8 cellular contexts compared by ENCODE assay signal in genomic region chr6:12637960-12638641, GRCh38.
A peak's percentile ranks its signal among the peaks of the same experiment; 100 is the strongest.
DNase-seq lines count a peak whose midpoint lies in the region; ATAC-seq lines count a peak whose summit lies in the region.

No MANE protein-coding gene starts in this region.

- no peak overlapping the region for H3K4me3 ChIP-seq in Karpas-422 (ENCODE audit: low read length)

- no peaks in the 10 kb centered on the region for H3K27me3 ChIP-seq in Karpas-422 (ENCODE audit: low read length)

- no peaks in the 10 kb centered on the region for H4K20me1 ChIP-seq in Karpas-422 (ENCODE audit: insufficient read depth, low read depth, low read length)

- no peaks in the 10 kb centered on the region for H3K36me3 ChIP-seq in Karpas-422 (ENCODE audit: insufficient read depth, low read length)

- no peaks in the 10 kb centered on the region for H3K4me1 ChIP-seq in Karpas-422 (ENCODE audit: low read length)

- DNase-seq in D341Med (ENCODE audit: low spot score) (peak; percentile 44), Karpas-422 (peak; percentile 77), SW480 (ENCODE audit: low spot score) (peak; percentile 33), dermis blood vessel endothelial cell (peak; percentile 73), lung microvascular endothelial cell (ENCODE audit: low read depth in 2 of 2) (peak; percentile 62 to 67)
- DNase-seq in stimulated activated naive CD8-positive, alpha-beta T cell treated with anti-CD3 and anti-CD28 coated beads, Interleukin-15, Interleukin-2, amounts not matched to agents 100 U/mL and 50 U/mL, for 24 hours: peak; percentile 60

- H3K79me2 ChIP-seq in Karpas-422 (ENCODE audit: low read length): no peaks in the 10 kb centered on the region

- no peak overlapping the region for H2AFZ ChIP-seq in Karpas-422 (ENCODE audit: low read length)

- peaks cover 4% of the 10 kb centered on the region; the same call in 1 of the 2 replicates for H3K9me3 ChIP-seq in Karpas-422 (ENCODE audit: low read length)

- H3K27ac ChIP-seq in Karpas-422 (ENCODE audit: low read length): no peak overlapping the region

- no peaks in the 10 kb centered on the region for H3K9me2 ChIP-seq in Karpas-422 (replicated peaks; ENCODE audit: insufficient read depth, low read length)

- H3K9ac ChIP-seq in Karpas-422 (ENCODE audit: low read length): no peak overlapping the region

- ATAC-seq in GM19351 (IDR thresholded peaks at IDR 0.05; ENCODE audit: unreplicated experiment) (peak; percentile 81), HG03135 (IDR thresholded peaks at IDR 0.05; ENCODE audit: unreplicated experiment) (no peak)
- ATAC-seq in stimulated activated naive CD8-positive, alpha-beta T cell treated with anti-CD3 and anti-CD28 coated beads, Interleukin-15, Interleukin-2, amounts not matched to agents 100 U/mL and 50 U/mL, for 24 hours: peak; percentile 66

- H3K4me2 ChIP-seq in Karpas-422 (ENCODE audit: low read depth, low read length, poor library complexity, severe bottlenecking): no peak overlapping the region
